In the genomic region with DNA sequence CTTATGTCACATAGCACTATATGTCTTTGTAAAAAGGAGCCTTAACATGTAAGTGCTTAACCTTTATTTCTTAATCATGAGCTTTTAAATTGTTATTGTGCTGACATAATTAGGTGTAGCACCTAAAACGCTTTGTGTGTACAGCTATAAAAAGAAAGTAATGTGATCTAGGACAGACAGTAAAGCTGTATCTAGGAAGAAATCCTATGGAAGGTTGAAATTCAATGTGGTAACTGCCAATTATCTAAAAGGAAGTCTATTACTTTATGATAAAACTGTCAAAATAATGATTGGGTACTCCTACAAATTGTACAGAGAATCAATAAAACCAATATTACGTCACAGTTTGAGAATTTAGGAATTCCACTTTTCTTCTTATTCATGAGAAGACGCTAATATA, we compare ENCODE assay signal across 31 cellular contexts.
"Had no signal": no experiment of that assay in that cellular context is flagged by ENCODE, and none has a peak within 500 bp of the region (broad histone marks: within the 10 kb centered on the region; RNA-seq: fewer than 3 reads in every experiment).

No MANE protein-coding gene starts in this region.

- DNase-seq: activated B cell treated with CpG ODN at 0.5 μM for 24 hours; activated CD4-positive, alpha-beta memory T cell treated with anti-CD3 and anti-CD28 coated beads for 36 hours; activated CD4-positive, alpha-beta T cell treated with anti-CD3 and anti-CD28 coated beads, Interleukin-2, amount 10 ng/mL, durations not matched to agents 24 days and 14 days; activated CD8-positive, alpha-beta memory T cell treated with anti-CD3 and anti-CD28 coated beads, Interleukin-2, amount 10 ng/mL, durations not matched to agents 7 days and 5 days; activated CD8-positive, alpha-beta memory T cell treated with anti-CD3 and anti-CD28 coated beads, Interleukin-2, amount 50 U/mL, for 4 hours; activated CD8-positive, alpha-beta T cell treated with anti-CD3 and anti-CD28 coated beads, Interleukin-2, amount 10 ng/mL, durations not matched to agents 7 days and 5 days; activated effector memory CD4-positive, alpha-beta T cell treated with anti-CD3 and anti-CD28 coated beads, Interleukin-2, amount 50 U/mL, for 16 hours; activated naive CD4-positive, alpha-beta T cell treated with anti-CD3 and anti-CD28 coated beads for 36 hours; activated naive CD8-positive, alpha-beta T cell treated with anti-CD3 and anti-CD28 coated beads for 36 hours; activated naive CD8-positive, alpha-beta T cell treated with anti-CD3 and anti-CD28 coated beads, Interleukin-2, amount 50 U/mL, for 24 hours; activated T-cell treated with anti-CD3 and anti-CD28 coated beads, Interleukin-2, amount 50 U/mL, for 1 hour; activated T-cell treated with anti-CD3 and anti-CD28 coated beads, Interleukin-2, amount 50 U/mL, for 48 hours; adrenal gland; amygdala; aorta; body of pancreas; cortex of kidney; dermis blood vessel endothelial cell; effector CD8-positive, alpha-beta T cell; esophagus squamous epithelium; foreskin melanocyte; heart right ventricle; T-helper 17 cell; T1000; WERI-Rb-1 had no signal

- ATAC-seq: activated CD4-positive, CD25-positive, alpha-beta regulatory T cell treated with anti-CD3 and anti-CD28 coated beads, Interleukin-2, amount 50 U/mL, for 24 hours; activated CD8-positive, alpha-beta memory T cell treated with anti-CD3 and anti-CD28 coated beads, Interleukin-2, amount 10 ng/mL, durations not matched to agents 7 days and 5 days; activated CD8-positive, alpha-beta T cell treated with anti-CD3 and anti-CD28 coated beads, Interleukin-2, amount 10 ng/mL, durations not matched to agents 7 days and 5 days; activated naive CD8-positive, alpha-beta T cell treated with anti-CD3 and anti-CD28 coated beads, Interleukin-2, amount 50 U/mL, for 24 hours; body of pancreas; gastroesophageal sphincter; heart right ventricle; T-helper 17 cell had no signal

- H3K4me3 Mint-ChIP-seq: activated B cell treated with CpG ODN at 0.5 μM for 24 hours; activated CD4-positive, alpha-beta memory T cell treated with anti-CD3 and anti-CD28 coated beads for 36 hours; activated CD4-positive, alpha-beta T cell treated with anti-CD3 and anti-CD28 coated beads, Interleukin-2, amount 10 ng/mL, durations not matched to agents 24 days and 14 days; activated CD8-positive, alpha-beta memory T cell treated with anti-CD3 and anti-CD28 coated beads, Interleukin-2, amount 10 ng/mL, durations not matched to agents 7 days and 5 days; activated CD8-positive, alpha-beta T cell treated with anti-CD3 and anti-CD28 coated beads, Interleukin-2, amount 10 ng/mL, durations not matched to agents 7 days and 5 days; activated naive CD4-positive, alpha-beta T cell treated with anti-CD3 and anti-CD28 coated beads for 36 hours; activated naive CD4-positive, alpha-beta T cell treated with anti-CD3 and anti-CD28 coated beads, Interleukin-2, amount 50 U/mL, for 24 hours; activated naive CD8-positive, alpha-beta T cell treated with anti-CD3 and anti-CD28 coated beads for 36 hours; activated naive CD8-positive, alpha-beta T cell treated with anti-CD3 and anti-CD28 coated beads, Interleukin-2, amount 50 U/mL, for 24 hours; activated T-helper 1 cell treated with anti-CD3 and anti-CD28 coated beads, Interleukin-12 subunit alpha, Interleukin-12 subunit beta, Interleukin-2, Interleukin-4 antibody, amounts not matched to agents 30 ng/mL and 10 ng/mL and 1 ng/mL, durations not matched to agents 14 hours and 24 hours and 36 hours; T-helper 17 cell; T-helper 2 cell treated with Interferon-gamma antibody and Interleukin-4, amounts not matched to agents 5 μg/mL and 100 μg/mL, for 36 hours had no signal

- H3K27ac Mint-ChIP-seq: activated B cell treated with CpG ODN at 0.5 μM for 24 hours; activated CD4-positive, alpha-beta memory T cell treated with anti-CD3 and anti-CD28 coated beads for 36 hours; activated CD4-positive, alpha-beta T cell treated with anti-CD3 and anti-CD28 coated beads, Interleukin-2, amount 10 ng/mL, durations not matched to agents 24 days and 14 days; activated CD8-positive, alpha-beta memory T cell treated with anti-CD3 and anti-CD28 coated beads, Interleukin-2, amount 10 ng/mL, durations not matched to agents 7 days and 5 days; activated CD8-positive, alpha-beta T cell treated with anti-CD3 and anti-CD28 coated beads, Interleukin-2, amount 10 ng/mL, durations not matched to agents 7 days and 5 days; activated naive CD4-positive, alpha-beta T cell treated with anti-CD3 and anti-CD28 coated beads for 36 hours; activated naive CD4-positive, alpha-beta T cell treated with anti-CD3 and anti-CD28 coated beads, Interleukin-2, amount 50 U/mL, for 24 hours; activated naive CD8-positive, alpha-beta T cell treated with anti-CD3 and anti-CD28 coated beads for 36 hours; activated naive CD8-positive, alpha-beta T cell treated with anti-CD3 and anti-CD28 coated beads, Interleukin-2, amount 50 U/mL, for 24 hours; activated T-helper 1 cell treated with anti-CD3 and anti-CD28 coated beads, Interleukin-12 subunit alpha, Interleukin-12 subunit beta, Interleukin-2, Interleukin-4 antibody, amounts not matched to agents 30 ng/mL and 10 ng/mL and 1 ng/mL, durations not matched to agents 14 hours and 24 hours and 36 hours; activated T-helper 2 cell treated with anti-CD3 and anti-CD28 coated beads, Interferon-gamma antibody, Interleukin-2, Interleukin-4, amounts not matched to agents 10 μg/mL and 5 μg/mL and 100 μg/mL, durations not matched to agents 14 hours and 24 hours and 36 hours; T-helper 17 cell; T-helper 2 cell treated with Interferon-gamma antibody and Interleukin-4, amounts not matched to agents 5 μg/mL and 100 μg/mL, for 36 hours had no signal

- H3K9me3 Mint-ChIP-seq: activated CD4-positive, alpha-beta T cell treated with anti-CD3 and anti-CD28 coated beads, Interleukin-2, amount 10 ng/mL, durations not matched to agents 24 days and 14 days; activated naive CD4-positive, alpha-beta T cell treated with anti-CD3 and anti-CD28 coated beads, Interleukin-2, amount 50 U/mL, for 24 hours; activated T-helper 2 cell treated with anti-CD3 and anti-CD28 coated beads, Interferon-gamma antibody, Interleukin-2, Interleukin-4, amounts not matched to agents 10 μg/mL and 5 μg/mL and 100 μg/mL, durations not matched to agents 14 hours and 24 hours and 36 hours had no signal

- H3K27me3 Mint-ChIP-seq: activated B cell treated with CpG ODN at 0.5 μM for 24 hours; activated CD4-positive, alpha-beta memory T cell treated with anti-CD3 and anti-CD28 coated beads for 36 hours; activated CD4-positive, alpha-beta T cell treated with anti-CD3 and anti-CD28 coated beads, Interleukin-2, amount 10 ng/mL, durations not matched to agents 24 days and 14 days; activated CD8-positive, alpha-beta memory T cell treated with anti-CD3 and anti-CD28 coated beads, Interleukin-2, amount 10 ng/mL, durations not matched to agents 7 days and 5 days; activated naive CD4-positive, alpha-beta T cell treated with anti-CD3 and anti-CD28 coated beads, Interleukin-2, amount 50 U/mL, for 24 hours; activated naive CD8-positive, alpha-beta T cell treated with anti-CD3 and anti-CD28 coated beads for 36 hours; activated naive CD8-positive, alpha-beta T cell treated with anti-CD3 and anti-CD28 coated beads, Interleukin-2, amount 50 U/mL, for 24 hours; T-helper 17 cell had no signal

- H3K4me1 Mint-ChIP-seq: activated B cell treated with CpG ODN at 0.5 μM for 24 hours; activated CD4-positive, alpha-beta T cell treated with anti-CD3 and anti-CD28 coated beads, Interleukin-2, amount 10 ng/mL, durations not matched to agents 24 days and 14 days; activated CD8-positive, alpha-beta memory T cell treated with anti-CD3 and anti-CD28 coated beads, Interleukin-2, amount 10 ng/mL, durations not matched to agents 7 days and 5 days; activated naive CD4-positive, alpha-beta T cell treated with anti-CD3 and anti-CD28 coated beads, Interleukin-2, amount 50 U/mL, for 24 hours; activated naive CD8-positive, alpha-beta T cell treated with anti-CD3 and anti-CD28 coated beads for 36 hours; activated naive CD8-positive, alpha-beta T cell treated with anti-CD3 and anti-CD28 coated beads, Interleukin-2, amount 50 U/mL, for 24 hours; T-helper 17 cell had no signal
